Comparison of ENCODE assay signal across 25 cellular contexts in the genomic region with DNA sequence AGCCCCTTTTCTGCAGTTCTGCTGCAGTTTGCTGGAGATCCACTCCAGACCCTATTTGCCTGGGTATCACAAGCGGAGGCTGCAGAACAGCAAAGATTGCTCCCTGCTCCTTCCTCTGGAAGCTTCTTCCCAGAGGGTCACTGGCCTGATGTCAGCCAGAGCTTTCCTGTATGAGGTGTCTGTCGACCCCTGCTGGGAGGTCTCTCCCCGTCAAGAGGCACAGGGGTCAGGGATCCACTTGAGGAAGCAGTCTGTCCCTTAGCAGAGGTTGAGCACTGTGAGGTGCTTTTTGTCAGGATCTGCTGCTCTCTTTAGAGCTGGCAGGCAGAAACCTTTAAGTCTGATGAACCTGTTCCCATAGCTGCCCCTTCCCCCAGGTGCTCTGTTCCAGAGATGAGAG. TPM values are rescaled to one million over a fixed set of nuclear protein-coding genes. Genes with fewer than 3 reads are reported as not detected.
DNase-seq lines count a peak whose midpoint lies in the region; ATAC-seq, FAIRE-seq and TF ChIP-seq lines count a peak whose summit lies in the region.
"Had no signal": no experiment of that assay in that cellular context is flagged by ENCODE, and none has a peak within 500 bp of the region (broad histone marks: within the 10 kb centered on the region; RNA-seq: fewer than 3 reads in every experiment).

No MANE protein-coding gene starts in this region.

- 0 out of 2 replicates have a peak, but pooled peaks have one; percentile 8 for TF ChIP-seq RAD21 in HCT116 (IDR thresholded peaks at IDR 0.05; ENCODE audit: low read depth)

- no peaks in the 10 kb centered on the region for H3K9me2 ChIP-seq in HCT116 (ENCODE audit: insufficient read depth)

- intact Hi-C loops in HCT116 (cut with micrococcal nuclease) = no loop called here

- H3K4me2 ChIP-seq in HCT116 (ENCODE audit: low read length) = no peak overlapping the region

- H3K36me3 ChIP-seq in BE2C (no peaks in the 10 kb centered on the region), HCT116 (ENCODE audit: control insufficient read depth in 1 of 2, insufficient read depth in 2 of 2, low read length in 2 of 2) (no peaks in the 10 kb centered on the region), endodermal cell (ENCODE audit: control insufficient read depth, insufficient read depth, low read length) (no peaks in the 10 kb centered on the region)

- no peaks in the 10 kb centered on the region for H3K4me1 ChIP-seq in BE2C
- H3K4me1 ChIP-seq in HCT116 (ENCODE audit: control insufficient read depth in 1 of 2, insufficient read depth in 2 of 2, low read length in 2 of 2) = no peaks in the 10 kb centered on the region
- H3K4me1 ChIP-seq in endodermal cell (ENCODE audit: control insufficient read depth, insufficient read depth, low read length) = no peaks in the 10 kb centered on the region
- H3K4me1 ChIP-seq: Caco-2 had no signal

- BruUV-seq in HCT116 (replicated peaks; lab: Mats Ljungman, UMichigan) = no TSS peak

- peak; percentile 26; the same call in 1 of the 2 replicates for TF ChIP-seq CTCF in BE2C (IDR thresholded peaks at IDR 0.05; ENCODE audit: low read depth, low read length)
- TF ChIP-seq CTCF in D721Med (IDR thresholded peaks at IDR 0.05; ENCODE audit: insufficient read depth, missing control alignments) = peak; percentile 2
- TF ChIP-seq CTCF in HCT116 (IDR thresholded peaks at IDR 0.05 in 2 of 3, conservative IDR thresholded peaks at IDR 0.05 in 1 of 3; ENCODE audit: borderline replicate concordance in 1 of 3, insufficient read depth in 1 of 3, low read depth in 2 of 3, low read length in 2 of 3) = no peak
- TF ChIP-seq CTCF in endodermal cell (conservative IDR thresholded peaks at IDR 0.05) = peak; percentile 13

- H3K79me2 ChIP-seq in HCT116 (ENCODE audit: insufficient read depth, low read length) = no peaks in the 10 kb centered on the region

- no peak overlapping the region for H3K4me3 ChIP-seq in BE2C (ENCODE audit: low read depth, low read length)
- H3K4me3 ChIP-seq in HCT116 (replicated peaks in 1 of 2; ENCODE audit: low read depth in 1 of 2, low read length in 2 of 2) = no peak overlapping the region
- H3K4me3 ChIP-seq in endodermal cell (ENCODE audit: low read length) = no peak overlapping the region
- H3K4me3 ChIP-seq: GM12878, K562 had no signal

- no peak overlapping the region for H3K27ac ChIP-seq in HCT116 (ENCODE audit: low read depth, low read length)
- no peak overlapping the region for H3K27ac ChIP-seq in endodermal cell (ENCODE audit: low read depth, low read length)
- H3K27ac ChIP-seq: C4-2B, HL-60 had no signal

- no peaks in the 10 kb centered on the region for H3K36me3 Mint-ChIP-seq in endodermal cell (ENCODE audit: low read depth)

- ATAC-seq in HCT116 (no peak), HG03097 (IDR thresholded peaks at IDR 0.05; ENCODE audit: low FRiP score, unreplicated experiment) (no peak), GM18873 (IDR thresholded peaks at IDR 0.05; ENCODE audit: low FRiP score, unreplicated experiment) (no peak), HG02884 (IDR thresholded peaks at IDR 0.05; ENCODE audit: unreplicated experiment) (no peak)
- ATAC-seq: GM12878, K562 had no signal

- H3K9me3 Mint-ChIP-seq in endodermal cell = peaks cover 12% of the 10 kb centered on the region

- H3K27ac Mint-ChIP-seq in endodermal cell = peak overlapping the region; percentile 58
- H3K27ac Mint-ChIP-seq: CD4-positive, alpha-beta T cell; HFFc6 had no signal

- no peaks in the 10 kb centered on the region for H3K9me3 ChIP-seq in BE2C
- H3K9me3 ChIP-seq in HCT116 (ENCODE audit: control insufficient read depth in 1 of 2, insufficient read depth in 1 of 2, low read depth in 1 of 2, low read length in 2 of 2) = no peaks in the 10 kb centered on the region
- no peaks in the 10 kb centered on the region for H3K9me3 ChIP-seq in endodermal cell (ENCODE audit: control insufficient read depth, low read length)
- H3K9me3 ChIP-seq: Caco-2 had no signal

- no peak for FAIRE-seq in D721Med (lab: Jason Lieb, UNC)
- FAIRE-seq: A204.1, GM12878, GM19239, K562 had no signal

- TF ChIP-seq POLR2A in HCT116 (IDR thresholded peaks at IDR 0.05; ENCODE audit: borderline replicate concordance, extremely low read depth, insufficient read depth, insufficient read length) = no peak

- POLR2A ChIA-PET in HCT116 (lab: Charles Lee) = no interaction called here

- no peaks in the 10 kb centered on the region for H4K20me1 ChIP-seq in HCT116 (ENCODE audit: insufficient read depth)

- H3K9ac ChIP-seq in HCT116 (ENCODE audit: low read length) (no peak overlapping the region), endodermal cell (ENCODE audit: extremely low read depth, low read length, poor library complexity, severe bottlenecking) (no peak overlapping the region)

- H3K4me1 Mint-ChIP-seq in endodermal cell = peaks cover 10% of the 10 kb centered on the region

- WGBS in endodermal cell (ENCODE audit: insufficient coverage in 1 of 2, insufficient read length in 1 of 2), 2 experiments = 57 to 100% methylated on average over 1 to 3 of the region's 3 CpGs

- no peak overlapping the region for H3K4me3 Mint-ChIP-seq in endodermal cell
- H3K4me3 Mint-ChIP-seq: CD4-positive, alpha-beta T cell; HFFc6 had no signal

- H2AFZ ChIP-seq in HCT116 (ENCODE audit: low read depth, low read length, poor library complexity, severe bottlenecking) = no peak overlapping the region

- RAD21 ChIA-PET in HCT116 (lab: Charles Lee; ENCODE audit: low non-redundant PET in 1 of 2, low total read pairs in 2 of 2, uncharacterized antibody in 2 of 2, unreplicated experiment in 2 of 2) = no interaction called here

- CTCF ChIA-PET in HCT116 (lab: Charles Lee) = no interaction called here

- no peaks in the 10 kb centered on the region for H3K27me3 Mint-ChIP-seq in endodermal cell (ENCODE audit: insufficient read depth)
- H3K27me3 Mint-ChIP-seq: CD4-positive, alpha-beta T cell had no signal

- DNase-seq in BE2C (no peak), D721Med (ENCODE audit: insufficient read length, low spot score) (no peak), HCT116 (ENCODE audit: low read depth, low spot score) (no peak), endodermal cell (peak; percentile 69), epidermal melanocyte (ENCODE audit: insufficient read length, low spot score) (no peak)
- DNase-seq: ACHN; CD4-positive, alpha-beta T cell; DMS79 treated with DMSO at 0.1 percent for 48 hours; HCEC 1CT; HFFc6; IMR-90 had no signal

- H3K27me3 ChIP-seq in BE2C (no peaks in the 10 kb centered on the region), HCT116 (ENCODE audit: insufficient read depth, low read length) (no peaks in the 10 kb centered on the region), endodermal cell (ENCODE audit: control insufficient read depth, insufficient read depth, low read length, poor library complexity, severe bottlenecking) (no peaks in the 10 kb centered on the region)

TF ChIP-seq in HCT116, 20 proteins besides CTCF, POLR2A, EP300 and RAD21:
- TF ChIP-seq EGR1 (IDR thresholded peaks at IDR 0.05; ENCODE audit: low read depth) (no peak), EZH2 (IDR thresholded peaks at IDR 0.05) (no peak), CEBPB (IDR thresholded peaks at IDR 0.05; ENCODE audit: low read depth) (no peak), ZNF274 (IDR thresholded peaks at IDR 0.05; ENCODE audit: low read depth, low read length) (no peak), MAX (IDR thresholded peaks at IDR 0.05) (no peak), YY1 (IDR thresholded peaks at IDR 0.05; ENCODE audit: extremely low read depth, insufficient replicate concordance, low read depth, low read length) (no peak), SP1 (IDR thresholded peaks at IDR 0.05; ENCODE audit: low read depth) (no peak), EZH2phosphoT487 (IDR thresholded peaks at IDR 0.05; ENCODE audit: borderline replicate concordance) (no peak), REST (IDR thresholded peaks at IDR 0.05; ENCODE audit: low read depth) (no peak), SIN3A (IDR thresholded peaks at IDR 0.05; ENCODE audit: low read depth) (no peak), CBX3 (IDR thresholded peaks at IDR 0.05; ENCODE audit: low read depth) (no peak), TCF7L2 (IDR thresholded peaks at IDR 0.05; ENCODE audit: borderline replicate concordance, extremely low read depth, insufficient read depth, insufficient read length) (no peak)
- TF ChIP-seq, protein P1, sequence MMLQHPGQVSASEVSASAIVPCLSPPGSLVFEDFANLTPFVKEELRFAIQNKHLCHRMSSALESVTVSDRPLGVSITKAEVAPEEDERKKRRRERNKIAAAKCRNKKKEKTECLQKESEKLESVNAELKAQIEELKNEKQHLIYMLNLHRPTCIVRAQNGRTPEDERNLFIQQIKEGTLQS (IDR thresholded peaks at IDR 0.05) = no peak

RNA-seq across cellular contexts. Expression of gene MYL1, which starts 42.0 kb away (rescaled TPM):
- not detected for polyA plus RNA-seq in BE2C (2012; ENCODE audit: insufficient read depth, insufficient read length, low read depth)
- total RNA-seq in HCT116 (2021; ENCODE audit: unreplicated experiment) = not detected
- polyA plus RNA-seq in HCT116 (2012) = not detected in 2 replicates
- total RNA-seq in endodermal cell = not detected
- not detected for polyA plus RNA-seq in endodermal cell (2013, experiment 1 of 2)
- polyA plus RNA-seq in endodermal cell (2013, experiment 2 of 2) = not detected
- total RNA-seq: Caco-2; CD4-positive, alpha-beta T cell; G401; GM12878; H4; HFFc6; HT1080; IMR-90; K562 had no signal
- polyA plus RNA-seq: BJ, IMR-90, K562 had no signal

Comparison
In these comparisons a context has a peak if more than half of its experiments do, and no peak if none do; other contexts are left out.
1. CTCF ChIP-seq: peak in BE2C (single experiment), D721Med (single experiment) and endodermal cell (single experiment); none in HCT116 (0 of 3).